ENCODE assay signal across 29 cellular contexts in genomic region chr7:23558303-23558702, GRCh38.
"Had no signal": no experiment of that assay in that cellular context is flagged by ENCODE, and none has a peak within 500 bp of the region (broad histone marks: within the 10 kb centered on the region; RNA-seq: fewer than 3 reads in every experiment).

No MANE protein-coding gene starts in this region.

- DNase-seq: Karpas-422; KG1; MG63; NCI-H1092; NCI-H1105 treated with DMSO at 0.1 percent for 48 hours; NCI-H1417 treated with DMSO at 0.1 percent for 48 hours; NCI-H146; NCI-H1694 treated with DMSO at 0.1 percent for 48 hours; NCI-H2029; NCI-H2081 treated with DMSO at 0.1 percent for 48 hours; NCI-H2171; NCI-H226; NCI-H446; NCI-H510A; NCI-H524 treated with DMSO at 0.1 percent for 48 hours; NCI-H69; NCI-H774; NK-92 treated with Interleukin-12 subunit alpha and Interleukin-12 subunit beta, amount 100 ng/mL, for 24 hours; OCI-M1; PC-9; Peyer's patch; Right ventricle myocardium superior; RPMI8226; SIG-M5; SW 1271 had no signal

- FAIRE-seq: HTR-8/SVneo had no signal

- H3K9me3 ChIP-seq: MG63, Peyer's patch, SJSA1 had no signal

- H3K4me3 ChIP-seq: MG63, PC-9, Peyer's patch, SJSA1, SK-N-MC had no signal

- H3K4me1 ChIP-seq: Peyer's patch, SJSA1 had no signal

- H3K27me3 ChIP-seq: MG63, Peyer's patch had no signal

- H3K36me3 ChIP-seq: MG63, Peyer's patch, SJSA1 had no signal

- H3K27ac ChIP-seq: HL-60, PC-9, Peyer's patch, SJSA1, SK-N-MC had no signal
